Comparison of ENCODE assay signal across 20 cellular contexts in the genomic region with DNA sequence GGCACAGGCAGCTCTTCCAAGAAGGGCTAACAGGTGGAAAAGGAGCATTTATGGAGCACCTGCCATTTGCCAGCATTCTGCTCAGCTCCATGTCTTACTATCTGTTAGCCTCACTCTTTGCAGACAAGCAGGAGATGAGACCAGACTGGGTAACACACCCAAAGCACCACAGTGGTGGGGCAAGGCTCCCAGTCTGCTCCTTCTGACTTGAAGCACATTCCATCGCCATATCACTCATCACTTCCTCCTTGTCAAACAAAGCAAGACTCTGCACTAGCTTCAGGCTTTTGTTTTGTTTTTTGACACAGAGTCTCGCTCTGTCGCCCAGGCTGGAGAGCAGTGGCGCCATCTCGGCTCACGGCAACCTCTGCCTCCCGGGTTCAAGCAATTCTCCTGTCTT.
DNase-seq lines count a peak whose midpoint lies in the region; ATAC-seq and TF ChIP-seq lines count a peak whose summit lies in the region.
"Had no signal": no experiment of that assay in that cellular context is flagged by ENCODE, and none has a peak within 500 bp of the region (broad histone marks: within the 10 kb centered on the region; RNA-seq: fewer than 3 reads in every experiment).

No MANE protein-coding gene starts in this region.

- POLR2A ChIA-PET in activated CD4-positive, alpha-beta T cell treated with anti-CD3 and anti-CD28 coated beads, Interleukin-2, amount 10 ng/mL, durations not matched to agents 7 days and 5 days (lab: Charles Lee) = no interaction called here
- POLR2A ChIA-PET in PC-3 (lab: Charles Lee; ENCODE audit: unreplicated experiment) = no interaction called here

- no peaks in the 10 kb centered on the region for H3K9me3 Mint-ChIP-seq in activated CD4-positive, alpha-beta T cell treated with anti-CD3 and anti-CD28 coated beads, Interleukin-2, amount 10 ng/mL, durations not matched to agents 7 days and 5 days
- H3K9me3 Mint-ChIP-seq in activated CD4-positive, alpha-beta T cell treated with anti-CD3 and anti-CD28 coated beads, Interleukin-2, amount 10 ng/mL, durations not matched to agents 24 days and 14 days = no peaks in the 10 kb centered on the region
- H3K9me3 Mint-ChIP-seq in activated naive CD8-positive, alpha-beta T cell treated with anti-CD3 and anti-CD28 coated beads, Interleukin-2, amount 50 U/mL, for 24 hours = no peaks in the 10 kb centered on the region
- H3K9me3 Mint-ChIP-seq: CD4-positive, CD25-positive, alpha-beta regulatory T cell had no signal

- H3K4me1 Mint-ChIP-seq in activated CD4-positive, alpha-beta T cell treated with anti-CD3 and anti-CD28 coated beads, Interleukin-2, amount 10 ng/mL, durations not matched to agents 7 days and 5 days = no peaks in the 10 kb centered on the region
- H3K4me1 Mint-ChIP-seq in activated CD4-positive, alpha-beta T cell treated with anti-CD3 and anti-CD28 coated beads, Interleukin-2, amount 10 ng/mL, durations not matched to agents 24 days and 14 days = no peaks in the 10 kb centered on the region
- H3K4me1 Mint-ChIP-seq in activated naive CD8-positive, alpha-beta T cell treated with anti-CD3 and anti-CD28 coated beads, Interleukin-2, amount 50 U/mL, for 24 hours = no peaks in the 10 kb centered on the region

- peaks cover 15% of the 10 kb centered on the region for H3K4me1 ChIP-seq in PC-3 (ENCODE audit: insufficient read depth, low read length)
- H3K4me1 ChIP-seq: BE2C had no signal

- no peaks in the 10 kb centered on the region for H3K27me3 Mint-ChIP-seq in activated CD4-positive, alpha-beta T cell treated with anti-CD3 and anti-CD28 coated beads, Interleukin-2, amount 10 ng/mL, durations not matched to agents 7 days and 5 days
- H3K27me3 Mint-ChIP-seq in activated CD4-positive, alpha-beta T cell treated with anti-CD3 and anti-CD28 coated beads, Interleukin-2, amount 10 ng/mL, durations not matched to agents 24 days and 14 days = no peaks in the 10 kb centered on the region
- H3K27me3 Mint-ChIP-seq in activated naive CD8-positive, alpha-beta T cell treated with anti-CD3 and anti-CD28 coated beads, Interleukin-2, amount 50 U/mL, for 24 hours = no peaks in the 10 kb centered on the region
- H3K27me3 Mint-ChIP-seq: CD4-positive, CD25-positive, alpha-beta regulatory T cell had no signal

- ATAC-seq in PC-3 = no peak
- peak; percentile 29 for ATAC-seq in esophagus mucosa
- ATAC-seq in activated naive CD8-positive, alpha-beta T cell treated with anti-CD3 and anti-CD28 coated beads, Interleukin-2, amount 50 U/mL, for 24 hours = no peak
- ATAC-seq: SK-N-SH treated with all-trans-retinoic acid at 6 μM for 48 hours had no signal

- no peaks in the 10 kb centered on the region for H4K20me1 ChIP-seq in PC-3 (ENCODE audit: low read length)

- H3K4me3 Mint-ChIP-seq in activated CD4-positive, alpha-beta T cell treated with anti-CD3 and anti-CD28 coated beads, Interleukin-2, amount 10 ng/mL, durations not matched to agents 7 days and 5 days = no peak overlapping the region
- H3K4me3 Mint-ChIP-seq in activated CD4-positive, alpha-beta T cell treated with anti-CD3 and anti-CD28 coated beads, Interleukin-2, amount 10 ng/mL, durations not matched to agents 24 days and 14 days = no peak overlapping the region
- H3K4me3 Mint-ChIP-seq in activated naive CD8-positive, alpha-beta T cell treated with anti-CD3 and anti-CD28 coated beads, Interleukin-2, amount 50 U/mL, for 24 hours = no peak overlapping the region
- H3K4me3 Mint-ChIP-seq: CD4-positive, CD25-positive, alpha-beta regulatory T cell had no signal

- intact Hi-C loops in activated CD4-positive, alpha-beta T cell treated with anti-CD3 and anti-CD28 coated beads, Interleukin-2, amount 10 ng/mL, durations not matched to agents 24 days and 14 days (cut with micrococcal nuclease) = no loop called here
- intact Hi-C loops in PC-3 (cut with micrococcal nuclease) = no loop called here

- H3K9ac ChIP-seq in PC-3 (ENCODE audit: low read length) = no peak overlapping the region

- no peak overlapping the region for H2AFZ ChIP-seq in PC-3 (ENCODE audit: low read length)

- H3K27me3 ChIP-seq in PC-3 (ENCODE audit: low read length) = no peaks in the 10 kb centered on the region
- H3K27me3 ChIP-seq: BE2C had no signal

- H3K9me2 ChIP-seq in PC-3 (replicated peaks; ENCODE audit: low read length) = no peaks in the 10 kb centered on the region

- no peak for DNase-seq in activated CD4-positive, alpha-beta T cell treated with anti-CD3 and anti-CD28 coated beads, Interleukin-2, amount 10 ng/mL, durations not matched to agents 7 days and 5 days
- no peak for DNase-seq in activated CD4-positive, alpha-beta T cell treated with anti-CD3 and anti-CD28 coated beads, Interleukin-2, amount 10 ng/mL, durations not matched to agents 24 days and 14 days
- DNase-seq in PC-3 (peak; percentile 29), renal cortical epithelial cell (ENCODE audit: low read depth) (peak; percentile 32), NCI-H446 (lab: John Stamatoyannopoulos, UW) (no peak), NCI-H82 treated with DMSO at 0.1 percent for 48 hours (lab: John Stamatoyannopoulos, UW; ENCODE audit: unreplicated experiment) (no peak)
- DNase-seq in activated naive CD8-positive, alpha-beta T cell treated with anti-CD3 and anti-CD28 coated beads, Interleukin-2, amount 50 U/mL, for 24 hours = no peak
- DNase-seq: BE2C; CD4-positive, CD25-positive, alpha-beta regulatory T cell; DMS153; MM.1S; NCI-H1105; NCI-H2081; NCI-H510A; NCI-H748 treated with DMSO at 0.1 percent for 48 hours; RPMI8226; SHP77 treated with DMSO at 0.1 percent for 48 hours had no signal

- no peaks in the 10 kb centered on the region for H3K36me3 ChIP-seq in PC-3 (ENCODE audit: low read depth, low read length)
- H3K36me3 ChIP-seq: BE2C had no signal

- no peak overlapping the region for H3K4me3 ChIP-seq in PC-3 (ENCODE audit: low read length)

- no peaks in the 10 kb centered on the region for H3F3A ChIP-seq in PC-3 (ENCODE audit: low read length, unreplicated experiment)

- H3K27ac ChIP-seq in PC-3 (ENCODE audit: low read length) = no peak overlapping the region
- H3K27ac ChIP-seq: 22Rv1 had no signal

- CTCF ChIA-PET in activated CD4-positive, alpha-beta T cell treated with anti-CD3 and anti-CD28 coated beads, Interleukin-2, amount 10 ng/mL, durations not matched to agents 7 days and 5 days (lab: Charles Lee) = interaction anchor here (0.7 to 2.1 kb wide), 2 partner anchors 14 to 198 kb away, joined by 3 to 6 read pairs; no protein-coding TSS in a partner anchor
- CTCF ChIA-PET in PC-3 (lab: Charles Lee) = no interaction called here

- H3K36me3 Mint-ChIP-seq in activated CD4-positive, alpha-beta T cell treated with anti-CD3 and anti-CD28 coated beads, Interleukin-2, amount 10 ng/mL, durations not matched to agents 7 days and 5 days (ENCODE audit: low read depth) = peaks cover 14% of the 10 kb centered on the region
- H3K36me3 Mint-ChIP-seq in activated CD4-positive, alpha-beta T cell treated with anti-CD3 and anti-CD28 coated beads, Interleukin-2, amount 10 ng/mL, durations not matched to agents 24 days and 14 days (ENCODE audit: low read depth) = peaks cover 4% of the 10 kb centered on the region
- peaks cover 12% of the 10 kb centered on the region for H3K36me3 Mint-ChIP-seq in activated naive CD8-positive, alpha-beta T cell treated with anti-CD3 and anti-CD28 coated beads, Interleukin-2, amount 50 U/mL, for 24 hours (ENCODE audit: low read depth)

- no peak for TF ChIP-seq CTCF in PC-3 (conservative IDR thresholded peaks at IDR 0.05; ENCODE audit: low read depth, low read length)

- H3K27ac Mint-ChIP-seq in activated CD4-positive, alpha-beta T cell treated with anti-CD3 and anti-CD28 coated beads, Interleukin-2, amount 10 ng/mL, durations not matched to agents 7 days and 5 days = peak overlapping the region; percentile 15
- H3K27ac Mint-ChIP-seq in activated CD4-positive, alpha-beta T cell treated with anti-CD3 and anti-CD28 coated beads, Interleukin-2, amount 10 ng/mL, durations not matched to agents 24 days and 14 days = no peak overlapping the region
- no peak overlapping the region for H3K27ac Mint-ChIP-seq in activated naive CD8-positive, alpha-beta T cell treated with anti-CD3 and anti-CD28 coated beads, Interleukin-2, amount 50 U/mL, for 24 hours

- H3K4me2 ChIP-seq in PC-3 (ENCODE audit: low read length) = no peak overlapping the region

- no peaks in the 10 kb centered on the region for H3K9me3 ChIP-seq in PC-3 (ENCODE audit: low read length)
- H3K9me3 ChIP-seq: BE2C had no signal

- BruUV-seq in PC-3 (replicated peaks; lab: Mats Ljungman, UMichigan) = no TSS peak

- no peaks in the 10 kb centered on the region for H3K79me2 ChIP-seq in PC-3 (ENCODE audit: low read length)

Comparison
In these comparisons a context has a peak if more than half of its experiments do, and no peak if none do; other contexts are left out.
1. DNase-seq: peak in PC-3 (single experiment) and renal cortical epithelial cell (single experiment); none in activated CD4-positive, alpha-beta T cell treated with anti-CD3 and anti-CD28 coated beads, Interleukin-2, amount 10 ng/mL, durations not matched to agents 7 days and 5 days (single experiment), activated CD4-positive, alpha-beta T cell treated with anti-CD3 and anti-CD28 coated beads, Interleukin-2, amount 10 ng/mL, durations not matched to agents 24 days and 14 days (single experiment), NCI-H446 (0 of 2), activated naive CD8-positive, alpha-beta T cell treated with anti-CD3 and anti-CD28 coated beads, Interleukin-2, amount 50 U/mL, for 24 hours (single experiment) and NCI-H82 treated with DMSO at 0.1 percent for 48 hours (single experiment).